9 cellular contexts compared by ENCODE assay signal in genomic region chr10:43160919-43161251, GRCh38. TPM values are rescaled to one million over a fixed set of nuclear protein-coding genes. Genes with fewer than 3 reads are reported as not detected.
DNase-seq lines count a peak whose midpoint lies in the region; ATAC-seq and TF ChIP-seq lines count a peak whose summit lies in the region.
"Had no signal": no experiment of that assay in that cellular context is flagged by ENCODE, and none has a peak within 500 bp of the region (broad histone marks: within the 10 kb centered on the region; RNA-seq: fewer than 3 reads in every experiment).

No MANE protein-coding gene starts in this region.

- peak overlapping the region; percentile 6 for H3K4me3 Mint-ChIP-seq in activated T-cell treated with anti-CD3 and anti-CD28 coated beads, Interleukin-2, amount 50 U/mL, for 4 hours
- H3K4me3 Mint-ChIP-seq in activated CD8-positive, alpha-beta T cell treated with anti-CD3 and anti-CD28 coated beads, Interleukin-2, amount 10 ng/mL, durations not matched to agents 7 days and 5 days, result no peak overlapping the region
- H3K4me3 Mint-ChIP-seq in stimulated activated memory B cell treated with anti-CD40 and anti-IgM and Interleukin-4, amounts not matched to agents 10 μg/mL and 1 μg/mL and 100 μg/mL, for 72 hours, result peak overlapping the region; percentile 2

- peaks cover 33% of the 10 kb centered on the region for H3K36me3 Mint-ChIP-seq in activated T-cell treated with anti-CD3 and anti-CD28 coated beads, Interleukin-2, amount 50 U/mL, for 4 hours (ENCODE audit: insufficient read depth)
- H3K36me3 Mint-ChIP-seq in activated CD8-positive, alpha-beta T cell treated with anti-CD3 and anti-CD28 coated beads, Interleukin-2, amount 10 ng/mL, durations not matched to agents 7 days and 5 days (ENCODE audit: low read depth), result peaks cover 53% of the 10 kb centered on the region
- H3K36me3 Mint-ChIP-seq in stimulated activated memory B cell treated with anti-CD40 and anti-IgM and Interleukin-4, amounts not matched to agents 10 μg/mL and 1 μg/mL and 100 μg/mL, for 72 hours, result peaks cover 40% of the 10 kb centered on the region

- CTCF ChIA-PET in activated CD8-positive, alpha-beta T cell treated with anti-CD3 and anti-CD28 coated beads, Interleukin-2, amount 10 ng/mL, durations not matched to agents 7 days and 5 days (lab: Charles Lee), result interaction anchor here (1.1 to 1.9 kb wide), 2 partner anchors 21 to 44 kb away, joined by 3 to 7 read pairs; no protein-coding TSS in a partner anchor

- no peak for TF ChIP-seq CTCF in WERI-Rb-1 (IDR thresholded peaks at IDR 0.05; ENCODE audit: low read depth, low read length)

- ATAC-seq in activated T-cell treated with anti-CD3 and anti-CD28 coated beads, Interleukin-2, amount 50 U/mL, for 4 hours, result peak; percentile 72 to 79
- ATAC-seq in HG02852 (IDR thresholded peaks at IDR 0.05; ENCODE audit: unreplicated experiment) (peak; percentile 65), left ventricle myocardium superior (no peak)
- ATAC-seq in activated CD8-positive, alpha-beta T cell treated with anti-CD3 and anti-CD28 coated beads, Interleukin-2, amount 10 ng/mL, durations not matched to agents 7 days and 5 days, result no peak
- ATAC-seq in stimulated activated memory B cell treated with anti-CD40 and anti-IgM and Interleukin-4, amounts not matched to agents 10 μg/mL and 1 μg/mL and 100 μg/mL, for 72 hours, result peak; percentile 84

- H3K27ac ChIP-seq in WERI-Rb-1, result no peak overlapping the region
- H3K27ac ChIP-seq: testis had no signal

- H3K4me3 ChIP-seq in WERI-Rb-1 (ENCODE audit: low read depth, low read length), result no peak overlapping the region
- H3K4me3 ChIP-seq: testis had no signal

- intact Hi-C loops in left ventricle myocardium superior (cut with micrococcal nuclease), result no loop called here

- no peak for DNase-seq in activated T-cell treated with anti-CD3 and anti-CD28 coated beads, Interleukin-2, amount 50 U/mL, for 4 hours
- DNase-seq in activated T-cell treated with anti-CD3 and anti-CD28 coated beads for 4 hours (no peak), WERI-Rb-1 (no peak), left ventricle myocardium superior (no peak), foreskin melanocyte (no peak)
- no peak for DNase-seq in activated CD8-positive, alpha-beta T cell treated with anti-CD3 and anti-CD28 coated beads, Interleukin-2, amount 10 ng/mL, durations not matched to agents 7 days and 5 days
- DNase-seq: testis had no signal

- H3K9me3 ChIP-seq in WERI-Rb-1 (ENCODE audit: severe bottlenecking), result no peaks in the 10 kb centered on the region
- H3K9me3 ChIP-seq: testis had no signal

- no peaks in the 10 kb centered on the region for H3K9me3 Mint-ChIP-seq in activated T-cell treated with anti-CD3 and anti-CD28 coated beads, Interleukin-2, amount 50 U/mL, for 4 hours
- no peaks in the 10 kb centered on the region for H3K9me3 Mint-ChIP-seq in activated CD8-positive, alpha-beta T cell treated with anti-CD3 and anti-CD28 coated beads, Interleukin-2, amount 10 ng/mL, durations not matched to agents 7 days and 5 days (ENCODE audit: insufficient read depth)
- no peaks in the 10 kb centered on the region for H3K9me3 Mint-ChIP-seq in stimulated activated memory B cell treated with anti-CD40 and anti-IgM and Interleukin-4, amounts not matched to agents 10 μg/mL and 1 μg/mL and 100 μg/mL, for 72 hours

- no peaks in the 10 kb centered on the region for H3K36me3 ChIP-seq in WERI-Rb-1

- POLR2A ChIA-PET in activated CD8-positive, alpha-beta T cell treated with anti-CD3 and anti-CD28 coated beads, Interleukin-2, amount 10 ng/mL, durations not matched to agents 7 days and 5 days (lab: Charles Lee), result interaction anchor here (3.9 kb wide), 1 partner anchor 22 kb away, joined by 17 read pairs; the partner anchor contains the start of gene CSGALNACT2

- H3K27ac Mint-ChIP-seq in activated CD8-positive, alpha-beta T cell treated with anti-CD3 and anti-CD28 coated beads, Interleukin-2, amount 10 ng/mL, durations not matched to agents 7 days and 5 days, result peak overlapping the region; percentile 46
- peak overlapping the region; percentile 76 for H3K27ac Mint-ChIP-seq in stimulated activated memory B cell treated with anti-CD40 and anti-IgM and Interleukin-4, amounts not matched to agents 10 μg/mL and 1 μg/mL and 100 μg/mL, for 72 hours

- peaks cover 55% of the 10 kb centered on the region for H3K4me1 Mint-ChIP-seq in activated T-cell treated with anti-CD3 and anti-CD28 coated beads, Interleukin-2, amount 50 U/mL, for 4 hours (ENCODE audit: low read depth)
- peaks cover 51% of the 10 kb centered on the region for H3K4me1 Mint-ChIP-seq in activated CD8-positive, alpha-beta T cell treated with anti-CD3 and anti-CD28 coated beads, Interleukin-2, amount 10 ng/mL, durations not matched to agents 7 days and 5 days (ENCODE audit: low read depth)
- H3K4me1 Mint-ChIP-seq in stimulated activated memory B cell treated with anti-CD40 and anti-IgM and Interleukin-4, amounts not matched to agents 10 μg/mL and 1 μg/mL and 100 μg/mL, for 72 hours, result peaks cover 30% of the 10 kb centered on the region

- H3K27me3 ChIP-seq in WERI-Rb-1 (ENCODE audit: insufficient read depth, low read depth, severe bottlenecking), result no peaks in the 10 kb centered on the region
- H3K27me3 ChIP-seq: testis had no signal

- H3K27me3 Mint-ChIP-seq in activated T-cell treated with anti-CD3 and anti-CD28 coated beads, Interleukin-2, amount 50 U/mL, for 4 hours (ENCODE audit: low read depth), result no peaks in the 10 kb centered on the region
- H3K27me3 Mint-ChIP-seq in activated CD8-positive, alpha-beta T cell treated with anti-CD3 and anti-CD28 coated beads, Interleukin-2, amount 10 ng/mL, durations not matched to agents 7 days and 5 days (ENCODE audit: low read depth), result no peaks in the 10 kb centered on the region
- H3K27me3 Mint-ChIP-seq in stimulated activated memory B cell treated with anti-CD40 and anti-IgM and Interleukin-4, amounts not matched to agents 10 μg/mL and 1 μg/mL and 100 μg/mL, for 72 hours, result no peaks in the 10 kb centered on the region

RNA-seq across cellular contexts. Expression of gene CSGALNACT2, which starts 22.6 kb away (rescaled TPM):
- total RNA-seq in activated T-cell treated with anti-CD3 and anti-CD28 coated beads, Interleukin-2, amount 50 U/mL, for 4 hours, result 10 to 100 TPM; 14.7 to 19.5 (median 15.5) TPM
- total RNA-seq in activated CD8-positive, alpha-beta T cell treated with anti-CD3 and anti-CD28 coated beads, Interleukin-2, amount 10 ng/mL, durations not matched to agents 7 days and 5 days, result 10 to 100 TPM; 29.2 to 30.4 TPM
- total RNA-seq in left ventricle myocardium superior, result 7.7 TPM

Comparison
In these comparisons a context has a peak if more than half of its experiments do, and no peak if none do; other contexts are left out.
1. ATAC-seq: peak in activated T-cell treated with anti-CD3 and anti-CD28 coated beads, Interleukin-2, amount 50 U/mL, for 4 hours (2 of 2), HG02852 (single experiment) and stimulated activated memory B cell treated with anti-CD40 and anti-IgM and Interleukin-4, amounts not matched to agents 10 μg/mL and 1 μg/mL and 100 μg/mL, for 72 hours (single experiment); none in activated CD8-positive, alpha-beta T cell treated with anti-CD3 and anti-CD28 coated beads, Interleukin-2, amount 10 ng/mL, durations not matched to agents 7 days and 5 days (single experiment) and left ventricle myocardium superior (single experiment).